23 cellular contexts compared by ENCODE assay signal in the genomic region with DNA sequence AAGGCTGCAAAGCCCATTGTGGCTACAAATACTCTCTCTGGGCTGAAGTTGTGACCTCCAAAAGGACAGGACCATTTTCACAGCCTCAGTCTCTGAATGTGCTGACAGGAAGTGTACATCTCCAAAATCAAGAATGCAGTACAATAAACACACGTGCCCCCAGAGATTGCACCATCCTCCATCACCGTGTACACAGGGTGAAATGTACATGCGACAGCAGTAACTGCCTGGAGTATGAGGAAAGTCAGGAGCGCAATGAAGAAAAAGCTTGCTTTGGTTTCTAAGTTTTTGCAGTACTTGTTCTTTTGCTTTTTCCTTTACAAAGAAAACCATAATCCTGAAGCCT. TPM values are rescaled to one million over a fixed set of nuclear protein-coding genes. Genes with fewer than 3 reads are reported as not detected.
A peak's percentile ranks its signal among the peaks of the same experiment; 100 is the strongest.
DNase-seq lines count a peak whose midpoint lies in the region; ATAC-seq and TF ChIP-seq lines count a peak whose summit lies in the region.
"Had no signal": no experiment of that assay in that cellular context is flagged by ENCODE, and none has a peak within 500 bp of the region (broad histone marks: within the 10 kb centered on the region; RNA-seq: fewer than 3 reads in every experiment).

No MANE protein-coding gene starts in this region.

- TF ChIP-seq CTCF in activated B cell treated with CpG ODN at 0.5 μM for 24 hours (IDR thresholded peaks at IDR 0.05): no peak

- H3K4me3 Mint-ChIP-seq in activated B cell treated with CpG ODN at 0.5 μM for 24 hours (peak overlapping the region; percentile 50), naive B cell (peak overlapping the region in 7 of 8 donors; percentile 56 to 92 (median 77)), T-cell (peak overlapping the region in 1 of 3 donors; percentile 29)
- H3K4me3 Mint-ChIP-seq: dendritic cell treated with granulocyte-macrophage colony-stimulating factor and Interleukin-4, amounts not matched to agents 40 ng/mL and 50 ng/mL, for 4 days; endodermal cell; T-helper 2 cell treated with Interferon-gamma antibody and Interleukin-4, amounts not matched to agents 5 μg/mL and 100 μg/mL, for 36 hours had no signal

- intact Hi-C loops in Right ventricle myocardium superior (cut with DNase I): no loop called here
- intact Hi-C loops in left cardiac atrium (cut with DNase I): no loop called here
- intact Hi-C loops in activated B cell treated with CpG ODN at 0.5 μM for 24 hours (cut with micrococcal nuclease): loop anchor here (2.0 kb wide), 1 partner anchor 31 kb away; no protein-coding TSS in a partner anchor

- H3K36me3 Mint-ChIP-seq in activated B cell treated with CpG ODN at 0.5 μM for 24 hours (ENCODE audit: low read depth) (no peaks in the 10 kb centered on the region), naive B cell (no peaks in the 10 kb centered on the region), T-cell (no peaks in the 10 kb centered on the region)

- ATAC-seq in Right ventricle myocardium superior (ENCODE audit: poor library complexity): no peak
- no peak for ATAC-seq in left cardiac atrium
- no peak for ATAC-seq in activated B cell treated with CpG ODN at 0.5 μM for 24 hours (ENCODE audit: low read depth)
- no peak for ATAC-seq in naive B cell (ENCODE audit: low read depth in 2 of 2)
- no peak for ATAC-seq in T-cell (replicated peaks in 1 of 4)
- ATAC-seq in HG02571 (IDR thresholded peaks at IDR 0.05; ENCODE audit: unreplicated experiment): no peak
- no peak for ATAC-seq in GM19328 (IDR thresholded peaks at IDR 0.05; ENCODE audit: unreplicated experiment)
- ATAC-seq: stimulated activated naive CD8-positive, alpha-beta T cell treated with anti-CD3 and anti-CD28 coated beads, Interleukin-15, Interleukin-2, amounts not matched to agents 100 U/mL and 50 U/mL, for 24 hours had no signal

- DNase-seq in Right ventricle myocardium superior (peak; percentile 6), left cardiac atrium (no peak), activated B cell treated with CpG ODN at 0.5 μM for 24 hours (no peak), naive B cell (no peak), DMS79 treated with DMSO at 0.1 percent for 48 hours (lab: John Stamatoyannopoulos, UW) (no peak), T-cell (no peak)
- DNase-seq: activated CD4-positive, alpha-beta T cell treated with anti-CD3 and anti-CD28 coated beads for 4 hours; activated CD8-positive, alpha-beta memory T cell treated with anti-CD3 and anti-CD28 coated beads for 24 hours; activated effector memory CD4-positive, alpha-beta T cell treated with anti-CD3 and anti-CD28 coated beads, Interleukin-2, amount 50 U/mL, for 16 hours; central memory CD4-positive, alpha-beta T cell; DMS153; endodermal cell; foreskin melanocyte; mammary epithelial cell; NCI-H1694 treated with DMSO at 0.1 percent for 48 hours; NCI-H2171 treated with DMSO at 0.1 percent for 48 hours; NCI-H524 treated with DMSO at 0.1 percent for 48 hours; stimulated activated naive CD8-positive, alpha-beta T cell treated with anti-CD3 and anti-CD28 coated beads, Interleukin-15, Interleukin-2, amounts not matched to agents 100 U/mL and 50 U/mL, for 24 hours; testis had no signal

- no peaks in the 10 kb centered on the region for H3K9me3 Mint-ChIP-seq in activated B cell treated with CpG ODN at 0.5 μM for 24 hours
- H3K9me3 Mint-ChIP-seq in naive B cell: no peaks in the 10 kb centered on the region
- H3K9me3 Mint-ChIP-seq in T-cell: no peaks in the 10 kb centered on the region
- H3K9me3 Mint-ChIP-seq: dendritic cell treated with granulocyte-macrophage colony-stimulating factor and Interleukin-4, amounts not matched to agents 40 ng/mL and 50 ng/mL, for 4 days; endodermal cell; T-helper 2 cell treated with Interferon-gamma antibody and Interleukin-4, amounts not matched to agents 5 μg/mL and 100 μg/mL, for 36 hours had no signal

- CTCF ChIA-PET in activated B cell treated with CpG ODN at 0.5 μM for 24 hours (lab: Charles Lee) (interaction anchor here (0.7 to 4.8 kb wide), 5 partner anchors 11 to 191 kb away, joined by 3 to 45 read pairs (median 3); a partner anchor contains a TSS), T-cell (lab: Charles Lee) (interaction anchor here in 1 of 2 donors (1.0 kb wide), 1 partner anchor 21 kb away, joined by 3 read pairs; no protein-coding TSS in a partner anchor)

- H3K27ac Mint-ChIP-seq in activated B cell treated with CpG ODN at 0.5 μM for 24 hours (peak overlapping the region; percentile 89), naive B cell (peak overlapping the region; percentile 75 to 97 (median 96)), T-cell (no peak overlapping the region)
- H3K27ac Mint-ChIP-seq: endodermal cell; T-helper 2 cell treated with Interferon-gamma antibody and Interleukin-4, amounts not matched to agents 5 μg/mL and 100 μg/mL, for 36 hours had no signal

- H3K4me1 Mint-ChIP-seq in activated B cell treated with CpG ODN at 0.5 μM for 24 hours (peaks cover 72% of the 10 kb centered on the region), naive B cell (peaks cover 36 to 72% (median 56%) of the 10 kb centered on the region in 3 donors), T-cell (peaks cover 22 to 29% (median 29%) of the 10 kb centered on the region in 3 donors)

- POLR2A ChIA-PET in activated B cell treated with CpG ODN at 0.5 μM for 24 hours (lab: Charles Lee) (interaction anchor here (1.0 to 20.1 kb wide), 6 partner anchors 10 to 37 kb away, joined by 3 to 504 read pairs (median 38); a partner anchor contains a TSS), T-cell (lab: Charles Lee) (interaction anchor here in 1 of 2 donors (0.7 kb wide), 1 partner anchor 114 kb away, joined by 3 read pairs; no protein-coding TSS in a partner anchor)

- no peaks in the 10 kb centered on the region for H3K27me3 Mint-ChIP-seq in activated B cell treated with CpG ODN at 0.5 μM for 24 hours
- H3K27me3 Mint-ChIP-seq in naive B cell: no peaks in the 10 kb centered on the region
- H3K27me3 Mint-ChIP-seq in T-cell: peaks cover 14 to 51% of the 10 kb centered on the region in 2 donors

RNA-seq across cellular contexts. Expression of a gene that starts 24.9 kb away (rescaled TPM):
- total RNA-seq in Right ventricle myocardium superior (3.4 TPM), left cardiac atrium (1 to 10 TPM; 1.9 to 5.0 TPM), activated B cell treated with CpG ODN at 0.5 μM for 24 hours (353 and 376 TPM in 2 replicates), T-cell (10 to 100 TPM in 3 of 5 donors, 1 to 10 TPM in 2; 6.6 to 46.7 (median 42.4) TPM)
- 1 to 10 TPM in 5 of 6 donors, under 1 TPM in 1; 0.66 to 7.7 (median 5.5) TPM for polyA plus RNA-seq in naive B cell (ENCODE audit: low read depth in 6 of 6)

RNA-seq across cellular contexts. Expression of a gene that starts 44.7 kb away (rescaled TPM):
- total RNA-seq in Right ventricle myocardium superior: 196 TPM
- 100 to 1,000 TPM; 174 to 197 TPM for total RNA-seq in left cardiac atrium
- total RNA-seq in activated B cell treated with CpG ODN at 0.5 μM for 24 hours: 183 and 217 TPM in 2 replicates
- polyA plus RNA-seq in naive B cell (ENCODE audit: low read depth in 6 of 6): 1,000 to 10,000 TPM in 1 of 6 donors, 100 to 1,000 TPM in 5; 640 to 1,092 (median 833) TPM
- 100 to 1,000 TPM; 115 to 128 (median 119) TPM for total RNA-seq in T-cell

Comparison
In these comparisons a context has a peak if more than half of its experiments do, and no peak if none do; other contexts are left out.
1. H3K27ac Mint-ChIP-seq: peak in activated B cell treated with CpG ODN at 0.5 μM for 24 hours (single experiment) and naive B cell (6 of 6); none in T-cell (0 of 2).